10 cellular contexts compared by ENCODE assay signal in the genomic region with DNA sequence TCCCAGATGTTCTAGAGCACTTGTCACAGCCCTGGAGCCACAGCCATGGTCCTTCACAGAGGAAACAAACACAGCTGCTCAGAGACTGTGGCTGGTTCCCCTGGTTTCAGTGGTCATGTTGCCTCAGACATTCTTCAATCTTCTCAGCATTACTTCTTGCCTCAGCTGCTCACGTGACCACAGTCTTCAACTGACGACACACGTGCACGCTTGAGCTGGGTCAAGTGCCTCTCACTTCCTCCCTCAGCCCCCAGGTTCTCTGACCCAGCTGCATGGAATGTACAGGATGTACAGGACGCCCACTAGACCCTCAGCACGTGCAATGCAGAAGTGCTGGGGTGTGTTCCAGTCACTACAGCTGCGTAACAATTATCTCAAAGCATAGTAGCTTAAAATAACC.
A peak's percentile ranks its signal among the peaks of the same experiment; 100 is the strongest.
DNase-seq lines count a peak whose midpoint lies in the region; ATAC-seq, FAIRE-seq and TF ChIP-seq lines count a peak whose summit lies in the region.
"Had no signal": no experiment of that assay in that cellular context is flagged by ENCODE, and none has a peak within 500 bp of the region (broad histone marks: within the 10 kb centered on the region; RNA-seq: fewer than 3 reads in every experiment).

No MANE protein-coding gene starts in this region.

- intact Hi-C loops in CD14-positive monocyte (cut with micrococcal nuclease) (no loop called here), GM12878 (cut with micrococcal nuclease; ENCODE audit: unreplicated experiment) (no loop called here)

- WGBS in GM12878 (ENCODE audit: insufficient coverage, insufficient replicate concordance, low lambda C conversion rate, missing lambda C conversion rate), result under 1% methylated on average over 7 of the region's 7 CpGs

- H3K9ac ChIP-seq in GM12878 (ENCODE audit: control insufficient read depth, insufficient read depth, low read length), result no peak overlapping the region

- H3K36me3 ChIP-seq in GM12878 (ENCODE audit: control insufficient read depth in 2 of 2, insufficient read depth in 2 of 2, low read length in 1 of 2), result no peaks in the 10 kb centered on the region
- H3K36me3 ChIP-seq: SJCRH30 had no signal

- no peak for FAIRE-seq in GM12878 (lab: Jason Lieb, UNC)

- no TSS peak for BruUV-seq in GM12878 (replicated peaks; lab: Mats Ljungman, UMichigan)

- RAD21 ChIA-PET in GM12878 (lab: Charles Lee; ENCODE audit: unreplicated experiment), result no interaction called here

- H3K4me2 ChIP-seq in GM12878 (ENCODE audit: control insufficient read depth, insufficient read depth), result no peak overlapping the region

- H3K27me3 ChIP-seq in GM12878 (replicated peaks in 1 of 2; ENCODE audit: control insufficient read depth in 2 of 2, insufficient read depth in 2 of 2, low read length in 1 of 2), result no peaks in the 10 kb centered on the region
- H3K27me3 ChIP-seq: SJCRH30 had no signal

- H3K4me1 Mint-ChIP-seq in CD14-positive monocyte, result peaks cover 18% of the 10 kb centered on the region

- H3K79me2 ChIP-seq in GM12878 (ENCODE audit: control insufficient read depth, insufficient read depth, low read length), result no peaks in the 10 kb centered on the region

- POLR2A ChIA-PET in GM12878 (lab: Charles Lee), result no interaction called here

- no peak overlapping the region for H3K4me3 ChIP-seq in GM12878
- H3K4me3 ChIP-seq: SJCRH30 had no signal

- peaks cover 0 to 6% (median 2%) of the 10 kb centered on the region in 7 donors for H3K9me3 Mint-ChIP-seq in CD14-positive monocyte

- SMC1A ChIA-PET in GM12878 (lab: Charles Lee; ENCODE audit: uncharacterized antibody, unreplicated experiment), result no interaction called here

- no peak for TF ChIP-seq CTCF in CD14-positive monocyte (IDR thresholded peaks at IDR 0.05)
- TF ChIP-seq CTCF in GM12878 (IDR thresholded peaks at IDR 0.05 in 2 of 3, conservative IDR thresholded peaks at IDR 0.05 in 1 of 3; ENCODE audit: control insufficient read depth in 2 of 3, extremely low read depth in 1 of 3, insufficient read depth in 1 of 3, low read depth in 3 of 3, low read length in 3 of 3), result no peak

- no peak overlapping the region for H3K27ac ChIP-seq in GM12878 (ENCODE audit: control insufficient read depth, insufficient read depth)
- H3K27ac ChIP-seq: SJCRH30 had no signal

- H3K36me3 Mint-ChIP-seq in CD14-positive monocyte, result no peaks in the 10 kb centered on the region
- H3K36me3 Mint-ChIP-seq: CD8-positive, alpha-beta T cell had no signal

- ATAC-seq in GM19467 (IDR thresholded peaks at IDR 0.05; ENCODE audit: unreplicated experiment) (peak; percentile 67), HG03469 (IDR thresholded peaks at IDR 0.05; ENCODE audit: unreplicated experiment) (peak; percentile 81), GM12878 (peak; percentile 50), HG02870 (IDR thresholded peaks at IDR 0.05; ENCODE audit: unreplicated experiment) (no peak)
- ATAC-seq: CD8-positive, alpha-beta T cell had no signal

- peak; percentile 62 for DNase-seq in CD14-positive monocyte (ENCODE audit: low spot score)
- DNase-seq in GM12878 (ENCODE audit: low read depth, low spot score), result peak; percentile 21
- DNase-seq in DMS114 treated with DMSO at 0.1 percent for 48 hours (lab: John Stamatoyannopoulos, UW; ENCODE audit: unreplicated experiment), result no peak
- DNase-seq in AG08396 (ENCODE audit: low spot score), result no peak
- no peak for DNase-seq in COR-L47 (lab: John Stamatoyannopoulos, UW)
- DNase-seq: SJCRH30 had no signal

- no peak overlapping the region for H3K4me3 Mint-ChIP-seq in CD14-positive monocyte
- H3K4me3 Mint-ChIP-seq: CD8-positive, alpha-beta T cell had no signal

- no peaks in the 10 kb centered on the region; the same call in 1 of the 2 replicates for H3K4me1 ChIP-seq in GM12878 (ENCODE audit: control insufficient read depth, insufficient read depth, low read length)
- H3K4me1 ChIP-seq: SJCRH30 had no signal

- H4K20me1 ChIP-seq in GM12878 (ENCODE audit: control insufficient read depth, insufficient read depth), result no peaks in the 10 kb centered on the region

- TF ChIP-seq EP300 in GM12878 (IDR thresholded peaks at IDR 0.05; ENCODE audit: borderline replicate concordance in 1 of 2, control insufficient read depth in 1 of 2, low read depth in 2 of 2, low read length in 2 of 2), result no peak

- H3K27me3 Mint-ChIP-seq in CD14-positive monocyte (ENCODE audit: low read depth in 3 of 3), result peaks cover 0 to 3% (median 2%) of the 10 kb centered on the region in 3 donors

- in situ Hi-C loops in GM12878 (cut with MboI), result no loop called here

- no peak for TF ChIP-seq POLR2A in GM12878 (IDR thresholded peaks at IDR 0.05; ENCODE audit: low read depth, low read length)

- peak overlapping the region in 2 of 7 donors; percentile 0 to 2 for H3K27ac Mint-ChIP-seq in CD14-positive monocyte
- H3K27ac Mint-ChIP-seq: CD8-positive, alpha-beta T cell had no signal

- no peak for TF ChIP-seq RAD21 in GM12878 (IDR thresholded peaks at IDR 0.05; ENCODE audit: insufficient read depth, low read depth, low read length)

- H3K9me3 ChIP-seq in GM12878 (replicated peaks; ENCODE audit: control insufficient read depth, insufficient read depth, low read length), result no peaks in the 10 kb centered on the region
- H3K9me3 ChIP-seq: SJCRH30 had no signal

- CTCF ChIA-PET in GM12878 (lab: Yijun Ruan, JAX), result no interaction called here

- H2AFZ ChIP-seq in GM12878 (ENCODE audit: control insufficient read depth, low read depth, low read length), result no peak overlapping the region

TF ChIP-seq in GM12878, 131 proteins besides CTCF, POLR2A, EP300 and RAD21 (continues in another document):
- peak; percentile 87 to 89 for TF ChIP-seq BHLHE40 (IDR thresholded peaks at IDR 0.05; ENCODE audit: borderline replicate concordance in 1 of 2, low read depth in 2 of 2, low read length in 1 of 2)
- TF ChIP-seq POLR2AphosphoS5 (IDR thresholded peaks at IDR 0.05; ENCODE audit: low read length), result no peak
- TF ChIP-seq, protein P1, sequence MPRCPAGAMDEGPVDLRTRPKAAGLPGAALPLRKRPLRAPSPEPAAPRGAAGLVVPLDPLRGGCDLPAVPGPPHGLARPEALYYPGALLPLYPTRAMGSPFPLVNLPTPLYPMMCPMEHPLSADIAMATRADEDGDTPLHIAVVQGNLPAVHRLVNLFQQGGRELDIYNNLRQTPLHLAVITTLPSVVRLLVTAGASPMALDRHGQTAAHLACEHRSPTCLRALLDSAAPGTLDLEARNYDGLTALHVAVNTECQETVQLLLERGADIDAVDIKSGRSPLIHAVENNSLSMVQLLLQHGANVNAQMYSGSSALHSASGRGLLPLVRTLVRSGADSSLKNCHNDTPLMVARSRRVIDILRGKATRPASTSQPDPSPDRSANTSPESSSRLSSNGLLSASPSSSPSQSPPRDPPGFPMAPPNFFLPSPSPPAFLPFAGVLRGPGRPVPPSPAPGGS (IDR thresholded peaks at IDR 0.05; ENCODE audit: borderline replicate concordance, insufficient read depth, low read depth, low read length, poor library complexity, severe bottlenecking), result no peak
- TF ChIP-seq, protein P2, sequence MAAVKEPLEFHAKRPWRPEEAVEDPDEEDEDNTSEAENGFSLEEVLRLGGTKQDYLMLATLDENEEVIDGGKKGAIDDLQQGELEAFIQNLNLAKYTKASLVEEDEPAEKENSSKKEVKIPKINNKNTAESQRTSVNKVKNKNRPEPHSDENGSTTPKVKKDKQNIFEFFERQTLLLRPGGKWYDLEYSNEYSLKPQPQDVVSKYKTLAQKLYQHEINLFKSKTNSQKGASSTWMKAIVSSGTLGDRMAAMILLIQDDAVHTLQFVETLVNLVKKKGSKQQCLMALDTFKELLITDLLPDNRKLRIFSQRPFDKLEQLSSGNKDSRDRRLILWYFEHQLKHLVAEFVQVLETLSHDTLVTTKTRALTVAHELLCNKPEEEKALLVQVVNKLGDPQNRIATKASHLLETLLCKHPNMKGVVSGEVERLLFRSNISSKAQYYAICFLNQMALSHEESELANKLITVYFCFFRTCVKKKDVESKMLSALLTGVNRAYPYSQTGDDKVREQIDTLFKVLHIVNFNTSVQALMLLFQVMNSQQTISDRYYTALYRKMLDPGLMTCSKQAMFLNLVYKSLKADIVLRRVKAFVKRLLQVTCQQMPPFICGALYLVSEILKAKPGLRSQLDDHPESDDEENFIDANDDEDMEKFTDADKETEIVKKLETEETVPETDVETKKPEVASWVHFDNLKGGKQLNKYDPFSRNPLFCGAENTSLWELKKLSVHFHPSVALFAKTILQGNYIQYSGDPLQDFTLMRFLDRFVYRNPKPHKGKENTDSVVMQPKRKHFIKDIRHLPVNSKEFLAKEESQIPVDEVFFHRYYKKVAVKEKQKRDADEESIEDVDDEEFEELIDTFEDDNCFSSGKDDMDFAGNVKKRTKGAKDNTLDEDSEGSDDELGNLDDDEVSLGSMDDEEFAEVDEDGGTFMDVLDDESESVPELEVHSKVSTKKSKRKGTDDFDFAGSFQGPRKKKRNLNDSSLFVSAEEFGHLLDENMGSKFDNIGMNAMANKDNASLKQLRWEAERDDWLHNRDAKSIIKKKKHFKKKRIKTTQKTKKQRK (IDR thresholded peaks at IDR 0.05; ENCODE audit: low read depth, low read length), result no peak
- TF ChIP-seq SPI1 (IDR thresholded peaks at IDR 0.05; ENCODE audit: borderline replicate concordance, insufficient read depth, low read depth, low read length), result peak; percentile 61; the same call in 1 of the 2 replicates
- TF ChIP-seq LARP7 (IDR thresholded peaks at IDR 0.05), result no peak
- TF ChIP-seq, protein P3, sequence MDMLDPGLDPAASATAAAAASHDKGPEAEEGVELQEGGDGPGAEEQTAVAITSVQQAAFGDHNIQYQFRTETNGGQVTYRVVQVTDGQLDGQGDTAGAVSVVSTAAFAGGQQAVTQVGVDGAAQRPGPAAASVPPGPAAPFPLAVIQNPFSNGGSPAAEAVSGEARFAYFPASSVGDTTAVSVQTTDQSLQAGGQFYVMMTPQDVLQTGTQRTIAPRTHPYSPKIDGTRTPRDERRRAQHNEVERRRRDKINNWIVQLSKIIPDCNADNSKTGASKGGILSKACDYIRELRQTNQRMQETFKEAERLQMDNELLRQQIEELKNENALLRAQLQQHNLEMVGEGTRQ (IDR thresholded peaks at IDR 0.05; ENCODE audit: borderline replicate concordance, low read depth, low read length), result peak; percentile 8; the same call in 1 of the 2 replicates
- TF ChIP-seq ZNF24 (IDR thresholded peaks at IDR 0.05), result no peak
- TF ChIP-seq, protein P4, sequence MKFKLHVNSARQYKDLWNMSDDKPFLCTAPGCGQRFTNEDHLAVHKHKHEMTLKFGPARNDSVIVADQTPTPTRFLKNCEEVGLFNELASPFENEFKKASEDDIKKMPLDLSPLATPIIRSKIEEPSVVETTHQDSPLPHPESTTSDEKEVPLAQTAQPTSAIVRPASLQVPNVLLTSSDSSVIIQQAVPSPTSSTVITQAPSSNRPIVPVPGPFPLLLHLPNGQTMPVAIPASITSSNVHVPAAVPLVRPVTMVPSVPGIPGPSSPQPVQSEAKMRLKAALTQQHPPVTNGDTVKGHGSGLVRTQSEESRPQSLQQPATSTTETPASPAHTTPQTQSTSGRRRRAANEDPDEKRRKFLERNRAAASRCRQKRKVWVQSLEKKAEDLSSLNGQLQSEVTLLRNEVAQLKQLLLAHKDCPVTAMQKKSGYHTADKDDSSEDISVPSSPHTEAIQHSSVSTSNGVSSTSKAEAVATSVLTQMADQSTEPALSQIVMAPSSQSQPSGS (IDR thresholded peaks at IDR 0.05; ENCODE audit: low read length), result no peak
- no peak for TF ChIP-seq CEBPB (IDR thresholded peaks at IDR 0.05; ENCODE audit: borderline replicate concordance in 1 of 2, low read depth in 2 of 2, low read length in 2 of 2)

Comparison
In these comparisons a context has a peak if more than half of its experiments do, and no peak if none do; other contexts are left out.
1. DNase-seq: peak in CD14-positive monocyte (single experiment) and GM12878 (single experiment); none in DMS114 treated with DMSO at 0.1 percent for 48 hours (single experiment), AG08396 (single experiment) and COR-L47 (single experiment).